1 cellular context compared by ENCODE assay signal in the genomic region with DNA sequence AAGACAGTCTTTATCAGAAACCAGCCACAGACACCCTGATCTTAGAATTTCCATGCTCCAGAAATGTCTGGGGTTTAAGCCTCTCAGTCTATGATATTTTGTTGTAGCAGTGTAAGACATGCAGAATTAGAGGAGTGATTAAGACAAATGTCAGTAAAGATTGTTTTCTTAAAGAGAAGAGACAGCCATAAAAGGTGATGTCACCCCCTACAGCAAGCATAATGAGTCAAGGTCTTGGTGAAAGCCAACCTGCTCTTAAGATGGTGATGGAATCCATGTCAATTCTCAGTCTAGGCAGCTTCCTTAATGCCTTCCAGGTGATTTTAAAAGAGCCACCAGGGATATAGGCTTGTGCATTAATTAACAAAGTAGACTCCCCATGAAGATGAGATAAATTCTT.
TF ChIP-seq lines count a peak whose summit lies in the region.

No MANE protein-coding gene starts in this region.

TF ChIP-seq in WTC11, 78 proteins besides CTCF, POLR2A, EP300 and RAD21 (continued from another document):
- TF ChIP-seq, protein P1, sequence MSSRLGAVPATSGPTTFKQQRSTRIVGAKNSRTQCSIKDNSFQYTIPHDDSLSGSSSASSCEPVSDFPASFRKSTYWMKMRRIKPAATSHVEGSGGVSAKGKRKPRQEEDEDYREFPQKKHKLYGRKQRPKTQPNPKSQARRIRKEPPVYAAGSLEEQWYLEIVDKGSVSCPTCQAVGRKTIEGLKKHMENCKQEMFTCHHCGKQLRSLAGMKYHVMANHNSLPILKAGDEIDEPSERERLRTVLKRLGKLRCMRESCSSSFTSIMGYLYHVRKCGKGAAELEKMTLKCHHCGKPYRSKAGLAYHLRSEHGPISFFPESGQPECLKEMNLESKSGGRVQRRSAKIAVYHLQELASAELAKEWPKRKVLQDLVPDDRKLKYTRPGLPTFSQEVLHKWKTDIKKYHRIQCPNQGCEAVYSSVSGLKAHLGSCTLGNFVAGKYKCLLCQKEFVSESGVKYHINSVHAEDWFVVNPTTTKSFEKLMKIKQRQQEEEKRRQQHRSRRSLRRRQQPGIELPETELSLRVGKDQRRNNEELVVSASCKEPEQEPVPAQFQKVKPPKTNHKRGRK (CRISPR knock-in tag; IDR thresholded peaks at IDR 0.05; ENCODE audit: borderline replicate concordance): no peak
- TF ChIP-seq IRF2 (CRISPR knock-in tag; IDR thresholded peaks at IDR 0.05; ENCODE audit: borderline replicate concordance, low read depth): no peak
